16 cellular contexts compared by ENCODE assay signal in the genomic region with DNA sequence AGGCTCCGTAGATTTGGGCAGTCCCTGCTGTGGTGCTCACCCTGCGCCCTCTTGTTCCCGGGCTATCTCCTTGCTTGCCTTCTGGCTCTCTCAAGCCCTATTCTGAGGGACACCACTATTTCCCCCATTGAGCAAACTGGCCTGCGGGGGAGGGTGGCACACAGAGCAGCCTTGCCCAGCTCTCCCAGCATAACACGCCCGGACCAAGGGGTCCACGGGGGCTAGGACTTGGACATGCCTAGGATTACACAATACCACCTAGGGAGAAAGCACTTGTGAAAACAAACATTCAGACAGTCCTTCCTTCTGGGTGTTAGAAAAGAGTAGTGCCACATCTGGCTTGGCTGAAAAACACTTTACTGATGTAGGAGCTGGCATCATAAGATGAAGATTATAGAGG. TPM values are rescaled to one million over a fixed set of nuclear protein-coding genes. Genes with fewer than 3 reads are reported as not detected.
A peak's percentile ranks its signal among the peaks of the same experiment; 100 is the strongest.
DNase-seq lines count a peak whose midpoint lies in the region; ATAC-seq and TF ChIP-seq lines count a peak whose summit lies in the region.
"Had no signal": no experiment of that assay in that cellular context is flagged by ENCODE, and none has a peak within 500 bp of the region (broad histone marks: within the 10 kb centered on the region; RNA-seq: fewer than 3 reads in every experiment).

No MANE protein-coding gene starts in this region.

- H3K23ac ChIP-seq in neuronal stem cell (ENCODE audit: low read depth, low read length, poor library complexity): no peak overlapping the region

- no peaks in the 10 kb centered on the region for H3K9me3 Mint-ChIP-seq in activated T-cell treated with anti-CD3 and anti-CD28 coated beads, Interleukin-2, amount 50 U/mL, for 24 hours
- H3K9me3 Mint-ChIP-seq in activated T-helper 17 cell treated with anti-CD3 and anti-CD28 coated beads, Interleukin-2, amount 50 U/mL, for 72 hours: no peaks in the 10 kb centered on the region
- H3K9me3 Mint-ChIP-seq: H9 had no signal

- no peak overlapping the region for H3K4ac ChIP-seq in neuronal stem cell (ENCODE audit: low read length)

- no peak overlapping the region for H2BK120ac ChIP-seq in neuronal stem cell (ENCODE audit: low read depth, low read length)

- CTCF ChIA-PET in HEK293 (lab: Yijun Ruan, JAX): interaction anchor here (0.8 to 0.9 kb wide), 2 partner anchors 188 to 189 kb away, joined by 3 read pairs; no protein-coding TSS in a partner anchor

- TF ChIP-seq CTCF in HEK293 (tag by site-specific recombination; IDR thresholded peaks at IDR 0.05): no peak

- no peaks in the 10 kb centered on the region for H3K27me3 Mint-ChIP-seq in activated T-cell treated with anti-CD3 and anti-CD28 coated beads, Interleukin-2, amount 50 U/mL, for 24 hours
- H3K27me3 Mint-ChIP-seq in activated T-helper 17 cell treated with anti-CD3 and anti-CD28 coated beads, Interleukin-2, amount 50 U/mL, for 72 hours: no peaks in the 10 kb centered on the region

- H2BK5ac ChIP-seq in neuronal stem cell (ENCODE audit: low read length): no peak overlapping the region

- H3K4me1 Mint-ChIP-seq in activated T-cell treated with anti-CD3 and anti-CD28 coated beads, Interleukin-2, amount 50 U/mL, for 24 hours (ENCODE audit: low read depth): peaks cover 51% of the 10 kb centered on the region
- H3K4me1 Mint-ChIP-seq in activated T-helper 17 cell treated with anti-CD3 and anti-CD28 coated beads, Interleukin-2, amount 50 U/mL, for 72 hours: peaks cover 15% of the 10 kb centered on the region

- no peak overlapping the region for H2AFZ ChIP-seq in neuronal stem cell (ENCODE audit: low read length)

- no peak overlapping the region for H3K9ac ChIP-seq in neuronal stem cell (ENCODE audit: low read depth, low read length, poor library complexity)

- H3K4me3 Mint-ChIP-seq in activated T-cell treated with anti-CD3 and anti-CD28 coated beads, Interleukin-2, amount 50 U/mL, for 24 hours: no peak overlapping the region
- H3K4me3 Mint-ChIP-seq in activated T-helper 17 cell treated with anti-CD3 and anti-CD28 coated beads, Interleukin-2, amount 50 U/mL, for 72 hours: no peak overlapping the region
- H3K4me3 Mint-ChIP-seq: H9 had no signal

- no peaks in the 10 kb centered on the region for H3K27me3 ChIP-seq in neuronal stem cell (ENCODE audit: control insufficient read depth in 3 of 3, insufficient read depth in 3 of 3, low read depth in 1 of 3, low read length in 3 of 3)

- H2AK5ac ChIP-seq in neuronal stem cell (ENCODE audit: low read depth, low read length): no peak overlapping the region

- peaks cover 78% of the 10 kb centered on the region for H3K36me3 Mint-ChIP-seq in activated T-cell treated with anti-CD3 and anti-CD28 coated beads, Interleukin-2, amount 50 U/mL, for 24 hours (ENCODE audit: low read depth)
- peaks cover 63% of the 10 kb centered on the region for H3K36me3 Mint-ChIP-seq in activated T-helper 17 cell treated with anti-CD3 and anti-CD28 coated beads, Interleukin-2, amount 50 U/mL, for 72 hours (ENCODE audit: low read depth)

- H2BK15ac ChIP-seq in neuronal stem cell (ENCODE audit: low read length): no peak overlapping the region

- H3K4me2 ChIP-seq in neuronal stem cell (ENCODE audit: insufficient read depth, low read length, poor library complexity, severe bottlenecking): no peak overlapping the region
- H3K4me2 ChIP-seq: A549 had no signal

- H3K4me3 ChIP-seq in HEK293 (ENCODE audit: low read depth, low read length): no peak overlapping the region
- H3K4me3 ChIP-seq in neuronal stem cell (ENCODE audit: low read length in 2 of 2): no peak overlapping the region
- H3K4me3 ChIP-seq: A549 had no signal

- no peak overlapping the region for H2BK12ac ChIP-seq in neuronal stem cell (ENCODE audit: low read length)

- ATAC-seq in activated T-helper 17 cell treated with anti-CD3 and anti-CD28 coated beads, Interleukin-2, amount 50 U/mL, for 72 hours (replicated peaks): no peak
- ATAC-seq: A549 had no signal

- H4K91ac ChIP-seq in neuronal stem cell (ENCODE audit: low read depth, low read length, poor library complexity): no peak overlapping the region

- no peak for DNase-seq in activated T-cell treated with anti-CD3 and anti-CD28 coated beads, Interleukin-2, amount 50 U/mL, for 24 hours
- DNase-seq in activated T-cell treated with anti-CD3 and anti-CD28 coated beads, Interleukin-2, amount 50 U/mL, for 48 hours: no peak
- DNase-seq in neuronal stem cell (ENCODE audit: low spot score): no peak
- DNase-seq in nucleus accumbens (lab: John Stamatoyannopoulos, UW): no peak
- DNase-seq in SHP77 (lab: John Stamatoyannopoulos, UW): no peak
- no peak for DNase-seq in CD1c-positive myeloid dendritic cell (ENCODE audit: extremely low spot score)
- DNase-seq: C1 segment of cervical spinal cord, EL, H9, NCI-H1417, NCI-H1930, NCI-H69, Right ventricle myocardium superior had no signal

- no peak overlapping the region for H3K14ac ChIP-seq in neuronal stem cell (ENCODE audit: low read length)

- H3K79me1 ChIP-seq in neuronal stem cell (ENCODE audit: low read depth, low read length): peaks cover 3% of the 10 kb centered on the region

- H4K8ac ChIP-seq in neuronal stem cell (ENCODE audit: low read depth, low read length): no peak overlapping the region

- H3K9me3 ChIP-seq in HEK293 (ENCODE audit: control insufficient read depth, insufficient read depth, low read depth, low read length) (no peaks in the 10 kb centered on the region), neuronal stem cell (replicated peaks in 1 of 2; ENCODE audit: control insufficient read depth in 2 of 2, insufficient read depth in 1 of 2, low read depth in 1 of 2, low read length in 2 of 2) (peaks cover 2 to 4% of the 10 kb centered on the region in 2 donors)
- H3K9me3 ChIP-seq: A549 had no signal

- H3K4me1 ChIP-seq in HEK293 (ENCODE audit: control insufficient read depth, insufficient read depth, low read length): no peaks in the 10 kb centered on the region; the same call in 1 of the 2 replicates
- peaks cover 0 to 4% of the 10 kb centered on the region in 2 donors for H3K4me1 ChIP-seq in neuronal stem cell (ENCODE audit: control insufficient read depth in 2 of 2, insufficient read depth in 1 of 2, low read depth in 1 of 2, low read length in 2 of 2)
- H3K4me1 ChIP-seq: A549 had no signal

- no peak overlapping the region for H3K27ac ChIP-seq in HEK293 (ENCODE audit: extremely low read depth, low read depth, low read length)
- H3K27ac ChIP-seq in neuronal stem cell (replicated peaks; ENCODE audit: low read length): no peak overlapping the region
- H3K27ac ChIP-seq: A549 had no signal

- POLR2A ChIA-PET in HEK293 (lab: Yijun Ruan, JAX): interaction anchor here (0.9 kb wide), 1 partner anchor 175 kb away, joined by 4 read pairs; no protein-coding TSS in a partner anchor

- H3K36me3 ChIP-seq in HEK293 (ENCODE audit: control insufficient read depth in 2 of 2, insufficient read depth in 1 of 2, low read length in 2 of 2) (peaks cover 26 to 33% of the 10 kb centered on the region in 2 experiments), neuronal stem cell (replicated peaks in 1 of 2; ENCODE audit: control insufficient read depth in 2 of 2, insufficient read depth in 2 of 2, low read length in 2 of 2) (peaks cover 17 to 76% of the 10 kb centered on the region in 2 donors)

- H3K18ac ChIP-seq in neuronal stem cell (ENCODE audit: low read length): peak overlapping the region; percentile 27

- WGBS in neuronal stem cell (ENCODE audit: extremely low coverage in 2 of 2, insufficient read length in 2 of 2, insufficient replicate concordance in 1 of 2), 2 donors: no CpG with 5 or more reads among the region's 7 CpGs

- peak overlapping the region; percentile 0 for H3K27ac Mint-ChIP-seq in activated T-cell treated with anti-CD3 and anti-CD28 coated beads, Interleukin-2, amount 50 U/mL, for 24 hours
- H3K27ac Mint-ChIP-seq in activated T-helper 17 cell treated with anti-CD3 and anti-CD28 coated beads, Interleukin-2, amount 50 U/mL, for 72 hours: peak overlapping the region; percentile 34
- H3K27ac Mint-ChIP-seq: H9 had no signal

TF ChIP-seq in HEK293, 187 proteins besides CTCF, POLR2A, EP300 and RAD21:
- TF ChIP-seq HOXC10 (CRISPR knock-in tag; IDR thresholded peaks at IDR 0.05): no peak
- TF ChIP-seq ZNF350 (tag by site-specific recombination; IDR thresholded peaks at IDR 0.05): no peak
- TF ChIP-seq ZIC2 (tag by site-specific recombination; IDR thresholded peaks at IDR 0.05): peak; percentile 29; the same call in 1 of the 2 replicates
- TF ChIP-seq ZBTB21 (tag by site-specific recombination; IDR thresholded peaks at IDR 0.05): no peak
- TF ChIP-seq ZBTB48 (tag by site-specific recombination; IDR thresholded peaks at IDR 0.05): no peak

RNA-seq across cellular contexts. Expression of gene TADA1, which starts 7.4 kb away (rescaled TPM):
- 10 to 100 TPM; 10.5 to 11.1 TPM for total RNA-seq in activated T-helper 17 cell treated with anti-CD3 and anti-CD28 coated beads, Interleukin-2, amount 50 U/mL, for 72 hours
- 29.5 TPM for polyA plus RNA-seq in neuronal stem cell (2013, experiment 1 of 2)
- 29.3 TPM for polyA plus RNA-seq in neuronal stem cell (2013, experiment 2 of 2)

RNA-seq across cellular contexts. Expression of gene POGK, which starts 29.4 kb away (rescaled TPM):
- 10 to 100 TPM; 29.5 to 47.2 TPM for total RNA-seq in activated T-helper 17 cell treated with anti-CD3 and anti-CD28 coated beads, Interleukin-2, amount 50 U/mL, for 72 hours
- polyA plus RNA-seq in neuronal stem cell (2013, experiment 1 of 2): 31.1 TPM
- polyA plus RNA-seq in neuronal stem cell (2013, experiment 2 of 2): 31.9 TPM
